31 cellular contexts compared by ENCODE assay signal in the genomic region with DNA sequence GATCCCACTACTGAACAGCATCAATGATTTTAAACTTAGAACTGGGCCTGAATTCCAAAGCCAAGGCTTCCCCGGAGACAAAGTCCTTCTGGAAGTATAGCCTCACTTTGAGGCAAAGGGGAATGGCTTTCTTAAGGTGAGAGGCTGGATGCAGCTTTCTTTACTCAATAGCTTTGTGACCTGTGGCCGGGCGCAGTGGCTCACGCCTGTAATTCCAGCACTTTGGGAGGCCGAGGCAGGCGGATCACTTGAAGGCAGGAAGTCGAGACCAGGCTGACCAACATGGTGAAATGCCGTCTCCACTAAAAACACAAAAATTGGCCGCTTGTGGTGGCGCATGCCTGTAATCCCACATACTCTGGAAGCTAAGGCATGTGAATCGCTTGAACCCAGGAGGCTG. TPM values are rescaled to one million over a fixed set of nuclear protein-coding genes. Genes with fewer than 3 reads are reported as not detected.
DNase-seq lines count a peak whose midpoint lies in the region; ATAC-seq and TF ChIP-seq lines count a peak whose summit lies in the region.
"Had no signal": no experiment of that assay in that cellular context is flagged by ENCODE, and none has a peak within 500 bp of the region (broad histone marks: within the 10 kb centered on the region; RNA-seq: fewer than 3 reads in every experiment).

No MANE protein-coding gene starts in this region.

- no peak overlapping the region for H2BK5ac ChIP-seq in H9 (ENCODE audit: insufficient read length, low read length)

- H3K9ac ChIP-seq in H9 (ENCODE audit: extremely low read depth, insufficient read length, low read length), result no peak overlapping the region

- no peak overlapping the region for H3K56ac ChIP-seq in H9 (ENCODE audit: insufficient read length, low read depth, low read length)

- peak overlapping the region; percentile 28 for H3K4me2 ChIP-seq in H9 (ENCODE audit: insufficient read depth, insufficient read length, low read length)

- no peak overlapping the region for H3K23ac ChIP-seq in H9 (ENCODE audit: insufficient read length, low read depth, low read length)

- no peak overlapping the region for H2BK12ac ChIP-seq in H9 (ENCODE audit: insufficient read length, low read depth, low read length)

- H3K36me3 Mint-ChIP-seq in H9 (ENCODE audit: insufficient read depth in 1 of 3, low read depth in 3 of 3) (peaks cover 0 to 4% (median 2%) of the 10 kb centered on the region in 3 experiments; a peak in 4 of 7 replicates), chondrocyte (ENCODE audit: low read depth) (no peaks in the 10 kb centered on the region), type B pancreatic cell (no peaks in the 10 kb centered on the region)
- H3K36me3 Mint-ChIP-seq: CD8-positive, alpha-beta memory T cell had no signal

- no peaks in the 10 kb centered on the region for H3K79me1 ChIP-seq in H9 (ENCODE audit: insufficient read depth, low read depth, low read length, poor library complexity, severe bottlenecking)

- H3K27ac ChIP-seq in H9 (ENCODE audit: insufficient read length, low read depth, low read length), result no peak overlapping the region
- H3K27ac ChIP-seq: SJSA1 had no signal

- no peaks in the 10 kb centered on the region for H3K9me3 ChIP-seq in H9 (ENCODE audit: control insufficient read depth, low read depth, low read length)

- H2BK20ac ChIP-seq in H9 (ENCODE audit: low read depth, low read length, poor library complexity, severe bottlenecking), result no peak overlapping the region

- no peak overlapping the region for H4K91ac ChIP-seq in H9 (ENCODE audit: insufficient read length, low read depth, low read length)

- intact Hi-C loops in left colon (cut with DNase I, micrococcal nuclease), result loop anchor here (10.0 kb wide), 2 partner anchors 133 to 657 kb away; no protein-coding TSS in a partner anchor

- no peaks in the 10 kb centered on the region for H4K20me1 ChIP-seq in H9 (ENCODE audit: control insufficient read depth, insufficient read depth, insufficient read length)

- H3K27ac Mint-ChIP-seq in H9, result peak overlapping the region in 2 of 3 experiments; percentile 51 to 77; a peak in 1 of 7 replicates
- H3K27ac Mint-ChIP-seq in chondrocyte (ENCODE audit: unreplicated experiment), result no peak overlapping the region
- peak overlapping the region; percentile 6 for H3K27ac Mint-ChIP-seq in type B pancreatic cell
- H3K27ac Mint-ChIP-seq: B cell; CD14-positive monocyte; CD8-positive, alpha-beta memory T cell; HFFc6 had no signal

- peaks cover 2 to 3% of the 10 kb centered on the region in 2 experiments; a peak in 4 of 5 replicates for H3K9me3 Mint-ChIP-seq in H9
- H3K9me3 Mint-ChIP-seq in chondrocyte (ENCODE audit: low read depth), result no peaks in the 10 kb centered on the region
- H3K9me3 Mint-ChIP-seq in type B pancreatic cell, result no peaks in the 10 kb centered on the region

- no peak overlapping the region for H4K8ac ChIP-seq in H9 (replicated peaks; ENCODE audit: insufficient read length, low read depth, low read length)

- H3K4me1 ChIP-seq in H9 (ENCODE audit: insufficient read depth, low read length), result peaks cover 3% of the 10 kb centered on the region; the same call in 1 of the 2 replicates

- peaks cover 32 to 39% of the 10 kb centered on the region in 2 experiments for H3K4me1 Mint-ChIP-seq in H9
- H3K4me1 Mint-ChIP-seq in chondrocyte (ENCODE audit: low read depth), result peaks cover 5% of the 10 kb centered on the region
- peaks cover 29% of the 10 kb centered on the region for H3K4me1 Mint-ChIP-seq in type B pancreatic cell (ENCODE audit: unreplicated experiment)

- no peaks in the 10 kb centered on the region for H3K23me2 ChIP-seq in H9 (ENCODE audit: insufficient read length, low read depth, low read length, poor library complexity, severe bottlenecking)

- no peak for ATAC-seq in left colon
- ATAC-seq: K562 had no signal

- H3K27me3 Mint-ChIP-seq in H9 (ENCODE audit: low read depth) (peaks cover 7% of the 10 kb centered on the region), chondrocyte (ENCODE audit: low read depth) (peaks cover 11% of the 10 kb centered on the region), type B pancreatic cell (peaks cover 6% of the 10 kb centered on the region)

- H3K14ac ChIP-seq in H9 (ENCODE audit: insufficient read depth, low read length), result no peak overlapping the region

- no peaks in the 10 kb centered on the region; the same call in 1 of the 2 replicates for H3K79me2 ChIP-seq in H9 (ENCODE audit: insufficient read depth, low read length)

- no peak overlapping the region for H3T11ph ChIP-seq in H9 (ENCODE audit: low read length)

- TF ChIP-seq CTCF in H9 (conservative IDR thresholded peaks at IDR 0.05), result no peak
- TF ChIP-seq CTCF in chondrocyte (IDR thresholded peaks at IDR 0.05), result no peak
- no peak for TF ChIP-seq CTCF in type B pancreatic cell (conservative IDR thresholded peaks at IDR 0.05)

- no peak overlapping the region for H3K18ac ChIP-seq in H9 (ENCODE audit: insufficient read length, low read depth, low read length)

- no CpG with 5 or more reads among the region's 11 CpGs for WGBS in H9 (ENCODE audit: extremely low coverage, insufficient read length, low lambda C conversion rate)

- H2AFZ ChIP-seq in H9 (ENCODE audit: low read length), result no peak overlapping the region

- H2AK5ac ChIP-seq in H9 (ENCODE audit: insufficient read length, low read length), result no peak overlapping the region

- no peak overlapping the region for H2BK120ac ChIP-seq in H9 (ENCODE audit: low read depth, low read length, poor library complexity, severe bottlenecking)

- no peak overlapping the region; a peak in 1 of 5 replicates for H3K4me3 Mint-ChIP-seq in H9
- H3K4me3 Mint-ChIP-seq in chondrocyte (ENCODE audit: unreplicated experiment), result no peak overlapping the region
- H3K4me3 Mint-ChIP-seq in type B pancreatic cell, result peak overlapping the region; percentile 48
- H3K4me3 Mint-ChIP-seq: B cell; CD8-positive, alpha-beta memory T cell; HFFc6 had no signal

- no peak overlapping the region for H4K5ac ChIP-seq in H9 (ENCODE audit: insufficient read length, low read depth, low read length)

- no peak overlapping the region for H3K4ac ChIP-seq in H9 (ENCODE audit: low read depth, low read length)

- H2BK15ac ChIP-seq in H9 (ENCODE audit: low read depth, low read length), result no peak overlapping the region

- DNase-seq in H9 (no peak), chondrocyte (ENCODE audit: low spot score) (peak; percentile 29), mesenteric fat pad (ENCODE audit: low spot score) (peak; percentile 60), type B pancreatic cell (ENCODE audit: extremely low spot score, unreplicated experiment) (no peak), AG08395 (ENCODE audit: low spot score) (no peak), left colon (no peak)
- no peak for DNase-seq in stimulated activated naive CD4-positive, alpha-beta T cell treated with Interleukin-2 at 50 U/mL for 16 hours (lab: John Stamatoyannopoulos, UW)
- DNase-seq: CD8-positive, alpha-beta memory T cell; DMS 273 treated with DMSO at 0.1 percent for 48 hours; DMS79; EL; GF-D8; H7; HFFc6; MV-4-11; NCI-H1105; NCI-H1436 treated with DMSO at 0.1 percent for 48 hours; NCI-H187 treated with DMSO at 0.1 percent for 48 hours; NCI-H2171 treated with DMSO at 0.1 percent for 48 hours; NCI-H446; NCI-H524 treated with DMSO at 0.1 percent for 48 hours; NCI-H774; NK-92 treated with Interleukin-12 subunit alpha and Interleukin-12 subunit beta, amount 100 ng/mL, for 24 hours; Right ventricle myocardium superior; RPMI8226 had no signal

- H3K27me3 ChIP-seq in H9 (ENCODE audit: insufficient read depth, low read length), result no peaks in the 10 kb centered on the region

RNA-seq across cellular contexts. Expression of gene FGFR2, which starts 3.2 kb away (rescaled TPM):
- 133 and 135 TPM in 2 replicates for total RNA-seq in H9 (2021)
- total RNA-seq in chondrocyte, result 1.7 to 6.0 TPM (median 2.9 TPM) in 3 replicates
- total RNA-seq in mesenteric fat pad, result 1.4 TPM
- total RNA-seq in type B pancreatic cell (ENCODE audit: low replicate concordance), result 68.8 and 173 TPM in 2 replicates
- total RNA-seq in left colon, result 10 to 100 TPM; 39.2 to 68.0 TPM
- total RNA-seq: B cell, HFFc6, HT1080, LHCN-M2 had no signal

Comparison
In these comparisons a context has a peak if more than half of its experiments do, and no peak if none do; other contexts are left out.
1. DNase-seq: peak in chondrocyte (single experiment) and mesenteric fat pad (single experiment); none in H9 (single experiment), type B pancreatic cell (single experiment), AG08395 (single experiment), left colon (0 of 2) and stimulated activated naive CD4-positive, alpha-beta T cell treated with Interleukin-2 at 50 U/mL for 16 hours (single experiment).